23 cellular contexts compared by ENCODE assay signal in genomic region chr10:113337142-113337541, GRCh38.
"Had no signal": no experiment of that assay in that cellular context is flagged by ENCODE, and none has a peak within 500 bp of the region (broad histone marks: within the 10 kb centered on the region; RNA-seq: fewer than 3 reads in every experiment).

No MANE protein-coding gene starts in this region.

- H3K4me1 ChIP-seq: heart right ventricle, parathyroid adenoma, psoas muscle, testis, tibial nerve, upper lobe of right lung, vagina had no signal

- H3K27me3 ChIP-seq: heart right ventricle, testis, tibial nerve, upper lobe of right lung, vagina had no signal

- H3K36me3 ChIP-seq: heart right ventricle, tibial nerve, upper lobe of right lung, vagina had no signal

- FAIRE-seq: endothelial cell of umbilical vein, frontal cortex, islet of Langerhans had no signal

- ATAC-seq: heart right ventricle; naive thymus-derived CD4-positive, alpha-beta T cell; psoas muscle; sciatic nerve; stimulated activated naive B cell treated with anti-CD40 and anti-IgM and Interleukin-4, amounts not matched to agents 10 μg/mL and 1 μg/mL and 100 μg/mL, for 72 hours; stimulated activated naive CD8-positive, alpha-beta T cell treated with anti-CD3 and anti-CD28 coated beads, Interleukin-15, amount 100 ng/mL, for 72 hours; upper lobe of right lung had no signal

- H3K4me3 ChIP-seq: coronary artery, heart right ventricle, psoas muscle, testis, tibial nerve, upper lobe of right lung, vagina had no signal

- H3K9me3 ChIP-seq: testis, upper lobe of right lung, vagina had no signal

- DNase-seq: effector CD4-positive, alpha-beta T cell; endodermal cell; erythroblast; heart right ventricle; hypothalamus; kidney glomerular epithelial cell; naive thymus-derived CD4-positive, alpha-beta T cell; nephron progenitor cell; psoas muscle; stimulated activated CD4-positive, alpha-beta T cell treated with anti-CD3 and anti-CD28 coated beads, Interleukin-2, amount 100 ng/mL, for 24 hours; stimulated activated CD4-positive, alpha-beta T cell treated with anti-CD3 and anti-CD28 coated beads, Interleukin-4, amount 100 ng/mL, for 4 hours; stimulated activated naive B cell treated with anti-CD40 and anti-IgM and Interleukin-4, amounts not matched to agents 10 μg/mL and 1 μg/mL and 100 μg/mL, for 72 hours; stimulated activated naive CD8-positive, alpha-beta T cell treated with anti-CD3 and anti-CD28 coated beads, Interleukin-15, amount 100 ng/mL, for 72 hours; testis; upper lobe of right lung had no signal

- H3K27ac ChIP-seq: coronary artery, heart right ventricle, parathyroid adenoma, psoas muscle, testis, tibial nerve, upper lobe of right lung, vagina had no signal
